In genomic region chr5:112921833-112922817, GRCh38 we compare ENCODE assay signal across 8 cellular contexts. TPM values are rescaled to one million over a fixed set of nuclear protein-coding genes. Genes with fewer than 3 reads are reported as not detected.
DNase-seq lines count a peak whose midpoint lies in the region; ATAC-seq and TF ChIP-seq lines count a peak whose summit lies in the region.

Gene REEP5, minus strand, starts transcription at chr5:112922227. Its CDS starts 37 bp downstream, at chr5:112922190.

- intact Hi-C loops in heart left ventricle (cut with DNase I) = loop anchor here in 9 of 10 donors (2.0 to 10.0 kb wide), 11 partner anchors 40 to 595 kb away; partner anchors contain the start of genes SRP19 (in 7 of the 9) and DCP2 (in 5 of the 9)

- H3K36me3 Mint-ChIP-seq in T-cell = peaks cover 17% of the 10 kb centered on the region
- H3K36me3 Mint-ChIP-seq in progenitor cell of endocrine pancreas (ENCODE audit: insufficient read depth) = peaks cover 10% of the 10 kb centered on the region

- H3K36me3 ChIP-seq in heart left ventricle = peaks cover 0 to 32% (median 25%) of the 10 kb centered on the region in 9 donors

- H3K27me3 ChIP-seq in heart left ventricle = no peaks in the 10 kb centered on the region

- H3K27ac ChIP-seq in adipose tissue (ENCODE audit: low read depth, low read length) (peak within 1 kb of the TSS; percentile 97), heart left ventricle (peak within 1 kb of the TSS; percentile 88 to 100 (median 98))

- H3K27ac Mint-ChIP-seq in T-cell (peak within 1 kb of the TSS; percentile 94 to 95), progenitor cell of endocrine pancreas (peak within 1 kb of the TSS; percentile 99)

- H3K9me3 Mint-ChIP-seq in T-cell (no peaks in the 10 kb centered on the region), progenitor cell of endocrine pancreas (ENCODE audit: low read depth) (no peaks in the 10 kb centered on the region)

- CTCF ChIA-PET in T-cell (lab: Charles Lee) = interaction anchor here (0.6 to 2.5 kb wide), 11 partner anchors 19 to 88 kb away, joined by 3 to 14 read pairs (median 4); partner anchors contain the start of genes SRP19 (in 2 of the 2) and DCP2 (in 1 of the 2)

- TF ChIP-seq CTCF in GM12873 (IDR thresholded peaks at IDR 0.05; ENCODE audit: insufficient read depth, low read depth, low read length, missing control alignments) = peak; percentile 73
- TF ChIP-seq CTCF in heart left ventricle (IDR thresholded peaks at IDR 0.05) = peak; percentile 55 to 95 (median 86)
- TF ChIP-seq CTCF in progenitor cell of endocrine pancreas (IDR thresholded peaks at IDR 0.05; ENCODE audit: unreplicated experiment) = peak; percentile 88

- POLR2A ChIA-PET in T-cell (lab: Charles Lee) = interaction anchor here in 1 of 2 donors (0.9 to 1.2 kb wide), 2 partner anchors 27 to 61 kb away, joined by 3 to 5 read pairs; partner anchors contain the start of gene SRP19

- H3K27me3 Mint-ChIP-seq in T-cell (no peaks in the 10 kb centered on the region), progenitor cell of endocrine pancreas (peaks cover 15% of the 10 kb centered on the region)

- 0 to 2% (median 1%) methylated on average over 61 to 80 of the region's 80 CpGs for WGBS in adipose tissue, 3 donors
- WGBS in heart left ventricle, 4 donors = 1 to 2% (median 1%) methylated on average over 31 to 80 of the region's 80 CpGs

- H3K4me1 ChIP-seq in heart left ventricle = peaks cover 7 to 56% (median 41%) of the 10 kb centered on the region in 12 donors

- ATAC-seq in HG02623 (IDR thresholded peaks at IDR 0.05; ENCODE audit: unreplicated experiment) (peak; percentile 54), T-cell (replicated peaks in 1 of 4) (peak; percentile 83 to 91 (median 88)), heart left ventricle (peak; percentile 78 to 96 (median 94))

- DNase-seq in NCI-H1105 treated with DMSO at 0.1 percent for 48 hours (lab: John Stamatoyannopoulos, UW) (peak; percentile 59), T-cell (peak; percentile 65 to 88 (median 79)), heart left ventricle (peak; percentile 86 to 94 (median 90)), progenitor cell of endocrine pancreas (ENCODE audit: low spot score, unreplicated experiment) (peak; percentile 77), ureter (ENCODE audit: low spot score) (peak; percentile 86)

- TF ChIP-seq POLR2A in heart left ventricle (IDR thresholded peaks at IDR 0.05) = peak; percentile 67 to 85

- no peaks in the 10 kb centered on the region for H3K9me3 ChIP-seq in heart left ventricle

- peak within 1 kb of the TSS; percentile 81 to 99 (median 91) for H3K4me3 ChIP-seq in heart left ventricle

- H3K4me1 Mint-ChIP-seq in T-cell (peaks cover 58 to 70% (median 64%) of the 10 kb centered on the region in 3 donors), progenitor cell of endocrine pancreas (ENCODE audit: low read depth) (peaks cover 9% of the 10 kb centered on the region)

- H3K4me3 Mint-ChIP-seq in T-cell (peak within 1 kb of the TSS; percentile 78 to 94 (median 90)), progenitor cell of endocrine pancreas (ENCODE audit: low read depth) (peak within 1 kb of the TSS; percentile 94)

RNA-seq across cellular contexts. Expression of gene REEP5, which starts in this region (rescaled TPM):
- total RNA-seq in T-cell (10 to 100 TPM; 23.0 to 71.1 (median 53.2) TPM), heart left ventricle (100 to 1,000 TPM; 103 to 187 (median 141) TPM), progenitor cell of endocrine pancreas (31.9 and 33.8 TPM in 2 replicates), ureter (110 TPM)
- polyA plus RNA-seq in adipose tissue (10 to 100 TPM; 41.3 to 66.8 (median 57.5) TPM), heart left ventricle (100 to 1,000 TPM in 1 of 2 donors, 10 to 100 TPM in 1; 93.5 to 116 TPM)

Comparison
In these comparisons a context has a peak if more than half of its experiments do, and no peak if none do; other contexts are left out.
1. Peak in every context shown above with its lines: DNase-seq, ATAC-seq, H3K4me3 ChIP-seq and H3K27ac ChIP-seq.